Comparison of ENCODE assay signal across 20 cellular contexts in the genomic region with DNA sequence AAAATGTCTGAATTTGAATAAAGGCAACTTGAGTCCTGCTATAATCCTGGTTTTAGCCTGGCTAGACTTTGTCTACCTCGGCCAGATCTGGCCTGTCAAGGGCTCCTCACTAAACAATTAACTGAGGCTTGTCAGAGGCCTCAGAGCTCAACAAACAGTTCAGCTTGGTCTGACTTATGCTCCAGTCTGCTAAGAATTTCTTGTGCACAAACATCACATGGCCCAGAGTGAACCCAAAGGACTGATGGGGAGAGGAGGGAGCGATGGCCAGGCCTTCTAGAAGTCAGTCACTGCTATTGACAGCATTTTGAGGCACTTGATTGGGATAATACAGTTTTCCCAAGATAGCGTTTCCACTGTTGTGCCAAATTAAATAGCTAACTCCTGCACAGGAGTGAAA.
DNase-seq lines count a peak whose midpoint lies in the region; ATAC-seq and TF ChIP-seq lines count a peak whose summit lies in the region.
"Had no signal": no experiment of that assay in that cellular context is flagged by ENCODE, and none has a peak within 500 bp of the region (broad histone marks: within the 10 kb centered on the region; RNA-seq: fewer than 3 reads in every experiment).

No MANE protein-coding gene starts in this region.

- H3K4me1 Mint-ChIP-seq in stimulated activated memory B cell treated with anti-CD40 and anti-IgM and Interleukin-4, amounts not matched to agents 10 μg/mL and 1 μg/mL and 100 μg/mL, for 72 hours = no peaks in the 10 kb centered on the region
- H3K4me1 Mint-ChIP-seq: CD4-positive, CD25-positive, alpha-beta regulatory T cell; CD8-positive, alpha-beta memory T cell; IgD-negative memory B cell had no signal

- no peak for TF ChIP-seq CTCF in IMR-90 (conservative IDR thresholded peaks at IDR 0.05; ENCODE audit: low read depth, low read length)
- TF ChIP-seq CTCF in right lobe of liver (IDR thresholded peaks at IDR 0.05) = no peak

- no CpG with 5 or more reads among the region's 3 CpGs for WGBS in IMR-90 (ENCODE audit: extremely low coverage in 2 of 2, insufficient read length in 1 of 2), 2 experiments
- WGBS in right lobe of liver (ENCODE audit: insufficient coverage, low coverage, low lambda C conversion rate, missing lambda C conversion rate) = 63% methylated on average over 3 of the region's 3 CpGs

- no peak overlapping the region for H3K18ac ChIP-seq in IMR-90 (ENCODE audit: low read depth, low read length)

- ATAC-seq in IMR-90 (ENCODE audit: low read depth) = peak; percentile 59
- ATAC-seq in right lobe of liver = peak; percentile 10 to 55 (median 34)
- ATAC-seq in sciatic nerve = peak; percentile 61
- ATAC-seq in stimulated activated memory B cell treated with anti-CD40 and anti-IgM and Interleukin-4, amounts not matched to agents 10 μg/mL and 1 μg/mL and 100 μg/mL, for 72 hours = no peak
- ATAC-seq: GM12878 had no signal

- TF ChIP-seq POLR2A in IMR-90 (IDR thresholded peaks at IDR 0.05; ENCODE audit: low read depth, low read length) = no peak
- TF ChIP-seq POLR2A in right lobe of liver (IDR thresholded peaks at IDR 0.05) = no peak

- no peak overlapping the region for H2AK5ac ChIP-seq in IMR-90 (ENCODE audit: low read depth, low read length)

- H3K4me1 ChIP-seq in IMR-90 (ENCODE audit: control insufficient read depth, insufficient read depth, low read length) = peaks cover 7% of the 10 kb centered on the region
- H3K4me1 ChIP-seq in right lobe of liver = peaks cover 0 to 36% (median 18%) of the 10 kb centered on the region in 4 donors
- H3K4me1 ChIP-seq: BE2C, HAP-1 had no signal

- H3K56ac ChIP-seq in IMR-90 (ENCODE audit: extremely low read depth, insufficient read depth, low read length) = 0 out of 2 replicates have a peak overlapping the region, but pooled peaks have one; percentile 6

- no peak overlapping the region for H2BK5ac ChIP-seq in IMR-90 (ENCODE audit: low read depth, low read length, poor library complexity, severe bottlenecking)

- 0 out of 3 replicates have a peak overlapping the region, but pooled peaks have one; percentile 5 for H2BK15ac ChIP-seq in IMR-90 (ENCODE audit: low read depth, low read length)

- H2BK20ac ChIP-seq in IMR-90 (ENCODE audit: low read depth, low read length) = no peak overlapping the region

- CTCF ChIA-PET in IMR-90 (lab: Yijun Ruan, JAX) = no interaction called here

- no TSS peak for BruUV-seq in IMR-90 (replicated peaks; lab: Mats Ljungman, UMichigan)

- H3K14ac ChIP-seq in IMR-90 (replicated peaks; ENCODE audit: low read depth, low read length) = no peak overlapping the region

- H3K9me3 ChIP-seq in IMR-90 (ENCODE audit: control insufficient read depth, insufficient read depth, low read length) (no peaks in the 10 kb centered on the region), right lobe of liver (no peaks in the 10 kb centered on the region)
- H3K9me3 ChIP-seq: BE2C, HAP-1 had no signal

- H3K9me1 ChIP-seq in IMR-90 (ENCODE audit: insufficient read depth, low read length) = peaks cover 5% of the 10 kb centered on the region

- no peak overlapping the region for H3K4ac ChIP-seq in IMR-90 (ENCODE audit: low read depth, low read length)

- in situ Hi-C loops in IMR-90 (cut with MboI; ENCODE audit: low sequenced_read_pairs) = no loop called here

- H3K36me3 ChIP-seq in IMR-90 (ENCODE audit: control insufficient read depth, insufficient read depth, low read length) = no peaks in the 10 kb centered on the region
- no peaks in the 10 kb centered on the region for H3K36me3 ChIP-seq in right lobe of liver
- H3K36me3 ChIP-seq: BE2C, HAP-1 had no signal

- H3K4me2 ChIP-seq in IMR-90 (ENCODE audit: low read depth, low read length) = no peak overlapping the region

- peaks cover 17% of the 10 kb centered on the region for H3K27me3 Mint-ChIP-seq in stimulated activated memory B cell treated with anti-CD40 and anti-IgM and Interleukin-4, amounts not matched to agents 10 μg/mL and 1 μg/mL and 100 μg/mL, for 72 hours
- H3K27me3 Mint-ChIP-seq: CD4-positive, CD25-positive, alpha-beta regulatory T cell; CD8-positive, alpha-beta memory T cell had no signal

- H4K20me1 ChIP-seq in IMR-90 (ENCODE audit: insufficient read depth, low read length) = no peaks in the 10 kb centered on the region

- no peak overlapping the region for H2BK120ac ChIP-seq in IMR-90 (ENCODE audit: low read depth, low read length)

- no peak overlapping the region for H2AFZ ChIP-seq in IMR-90 (replicated peaks; ENCODE audit: low read length, poor library complexity)

- intact Hi-C loops in IMR-90 (cut with micrococcal nuclease) = no loop called here
- intact Hi-C loops in right lobe of liver (cut with DNase I) = no loop called here
- intact Hi-C loops in sciatic nerve (cut with DNase I) = no loop called here

- H3K4me3 Mint-ChIP-seq in stimulated activated memory B cell treated with anti-CD40 and anti-IgM and Interleukin-4, amounts not matched to agents 10 μg/mL and 1 μg/mL and 100 μg/mL, for 72 hours = no peak overlapping the region
- H3K4me3 Mint-ChIP-seq: CD4-positive, CD25-positive, alpha-beta regulatory T cell; CD8-positive, alpha-beta memory T cell; IgD-negative memory B cell had no signal

- no peak overlapping the region for H4K91ac ChIP-seq in IMR-90 (ENCODE audit: insufficient read depth, low read depth, low read length)

- H3K36me3 Mint-ChIP-seq in stimulated activated memory B cell treated with anti-CD40 and anti-IgM and Interleukin-4, amounts not matched to agents 10 μg/mL and 1 μg/mL and 100 μg/mL, for 72 hours = no peaks in the 10 kb centered on the region
- H3K36me3 Mint-ChIP-seq: CD4-positive, CD25-positive, alpha-beta regulatory T cell; IgD-negative memory B cell had no signal

- H3K23ac ChIP-seq in IMR-90 (ENCODE audit: low read depth, low read length) = no peak overlapping the region

- POLR2A ChIA-PET in IMR-90 (lab: Charles Lee; ENCODE audit: unreplicated experiment) = no interaction called here

- no peak overlapping the region for H2AK9ac ChIP-seq in IMR-90 (replicated peaks; ENCODE audit: low read depth, low read length, poor library complexity)

- H3K79me1 ChIP-seq in IMR-90 (ENCODE audit: low read depth in 1 of 2, low read length in 2 of 2) = no peaks in the 10 kb centered on the region

- no peak overlapping the region for H3K27ac Mint-ChIP-seq in stimulated activated memory B cell treated with anti-CD40 and anti-IgM and Interleukin-4, amounts not matched to agents 10 μg/mL and 1 μg/mL and 100 μg/mL, for 72 hours
- H3K27ac Mint-ChIP-seq: CD4-positive, CD25-positive, alpha-beta regulatory T cell; IgD-negative memory B cell had no signal

- no peak overlapping the region for H3K9ac ChIP-seq in IMR-90 (ENCODE audit: low read depth, low read length)

- no peaks in the 10 kb centered on the region for H3K27me3 ChIP-seq in IMR-90 (ENCODE audit: control insufficient read depth, insufficient read depth, low read length)
- no peaks in the 10 kb centered on the region for H3K27me3 ChIP-seq in right lobe of liver
- H3K27me3 ChIP-seq: BE2C had no signal

- no peak for TF ChIP-seq RAD21 in IMR-90 (IDR thresholded peaks at IDR 0.05; ENCODE audit: low read length)

- no peak for DNase-seq in IMR-90
- DNase-seq in islet precursor cell = peak; percentile 22
- no peak for DNase-seq in right lobe of liver
- no peak for DNase-seq in sciatic nerve (ENCODE audit: low spot score)
- DNase-seq in activated CD4-positive, alpha-beta T cell treated with anti-CD3 and anti-CD28 coated beads for 48 hours = no peak
- DNase-seq in NCI-H524 (lab: John Stamatoyannopoulos, UW) = no peak
- DNase-seq: ACHN; BE2C; C1 segment of cervical spinal cord; CD4-positive, CD25-positive, alpha-beta regulatory T cell; CD8-positive, alpha-beta memory T cell; COR-L47; DMS 273 treated with DMSO at 0.1 percent for 48 hours; DMS53; DND-41 had no signal

- dilution Hi-C loops in IMR-90 (cut with HindIII; ENCODE audit: low sequenced_read_pairs, unreplicated experiment) = no loop called here

- no peak overlapping the region for H4K8ac ChIP-seq in IMR-90 (ENCODE audit: low read depth in 2 of 2, low read length in 2 of 2)

- peaks cover 7% of the 10 kb centered on the region for H3K9me3 Mint-ChIP-seq in stimulated activated memory B cell treated with anti-CD40 and anti-IgM and Interleukin-4, amounts not matched to agents 10 μg/mL and 1 μg/mL and 100 μg/mL, for 72 hours
- H3K9me3 Mint-ChIP-seq: IgD-negative memory B cell had no signal

- H3K27ac ChIP-seq in IMR-90 (ENCODE audit: insufficient read depth, low read length) (no peak overlapping the region), right lobe of liver (peak overlapping the region; percentile 63 to 99 (median 96))
- H3K27ac ChIP-seq: HL-60 had no signal

- no peak overlapping the region for H4K5ac ChIP-seq in IMR-90 (ENCODE audit: low read depth, low read length)

- no peak overlapping the region for H3K4me3 ChIP-seq in IMR-90 (ENCODE audit: insufficient read depth, low read depth, low read length)
- no peak overlapping the region for H3K4me3 ChIP-seq in right lobe of liver
- H3K4me3 ChIP-seq: GM12878, HAP-1 had no signal

TF ChIP-seq in IMR-90, 13 proteins besides CTCF, POLR2A, EP300 and RAD21:
- TF ChIP-seq RCOR1 (IDR thresholded peaks at IDR 0.05; ENCODE audit: insufficient replicate concordance, low read length) = no peak
- no peak for TF ChIP-seq MAFK (IDR thresholded peaks at IDR 0.05; ENCODE audit: low read depth, low read length)
